In genomic region chr15:38174691-38175090, GRCh38 we compare ENCODE assay signal across 22 cellular contexts.
DNase-seq lines count a peak whose midpoint lies in the region; ATAC-seq and TF ChIP-seq lines count a peak whose summit lies in the region.
"Had no signal": no experiment of that assay in that cellular context is flagged by ENCODE, and none has a peak within 500 bp of the region (broad histone marks: within the 10 kb centered on the region; RNA-seq: fewer than 3 reads in every experiment).

No MANE protein-coding gene starts in this region.

- H3K27ac Mint-ChIP-seq in neural progenitor cell = no peak overlapping the region
- H3K27ac Mint-ChIP-seq: CD4-positive, alpha-beta T cell; H9; IgD-negative memory B cell had no signal

- TF ChIP-seq POLR2A in erythroblast (IDR thresholded peaks at IDR 0.05; ENCODE audit: low read length) = no peak

- no peaks in the 10 kb centered on the region for H3K27me3 ChIP-seq in neural progenitor cell
- H3K27me3 ChIP-seq: BLaER1 treated with 17β-estradiol and CSF1 and Interleukin-3, amounts not matched to agents 10 nM and 100 nM had no signal

- no peak overlapping the region for H2AFZ ChIP-seq in neural progenitor cell (replicated peaks)

- peak overlapping the region; percentile 19 for H3K27ac ChIP-seq in angular gyrus (ENCODE audit: low read depth, low read length)
- no peak overlapping the region for H3K27ac ChIP-seq in neural progenitor cell
- H3K27ac ChIP-seq: BLaER1 treated with 17β-estradiol and CSF1 and Interleukin-3, amounts not matched to agents 10 nM and 100 nM; HL-60; SK-N-MC had no signal

- DNase-seq in globus pallidus (ENCODE audit: low spot score) = peak; percentile 73
- no peak for DNase-seq in neural progenitor cell (ENCODE audit: low spot score)
- DNase-seq in superior temporal gyrus (ENCODE audit: extremely low spot score) = peak; percentile 60
- DNase-seq in erythroblast (lab: John Stamatoyannopoulos, UW) = no peak
- DNase-seq: CD4-positive, alpha-beta T cell; H9; Karpas-422; NCI-H1092; NCI-H1417 treated with DMSO at 0.1 percent for 48 hours; NCI-H1694 treated with DMSO at 0.1 percent for 48 hours; NCI-H2081 treated with DMSO at 0.1 percent for 48 hours; NCI-H446; NCI-H524 treated with DMSO at 0.1 percent for 48 hours; NCI-H774; SIG-M5 had no signal

- H3K4me1 Mint-ChIP-seq in neural progenitor cell = peaks cover 26% of the 10 kb centered on the region
- H3K4me1 Mint-ChIP-seq: IgD-negative memory B cell had no signal

- no peak overlapping the region for H3K4me3 ChIP-seq in neural progenitor cell
- H3K4me3 ChIP-seq: BLaER1 treated with 17β-estradiol and CSF1 and Interleukin-3, amounts not matched to agents 10 nM and 100 nM; SK-N-MC had no signal

- no peak for TF ChIP-seq CTCF in neural progenitor cell (IDR thresholded peaks at IDR 0.05)

- peak overlapping the region; percentile 16 for H3K4me2 ChIP-seq in neural progenitor cell
- H3K4me2 ChIP-seq: BLaER1 treated with 17β-estradiol and CSF1 and Interleukin-3, amounts not matched to agents 10 nM and 100 nM had no signal

- H3K4me3 Mint-ChIP-seq in neural progenitor cell = no peak overlapping the region
- H3K4me3 Mint-ChIP-seq: CD4-positive, alpha-beta T cell; H9; IgD-negative memory B cell had no signal

- no peak overlapping the region for H3K9ac ChIP-seq in neural progenitor cell
- H3K9ac ChIP-seq: BLaER1 treated with 17β-estradiol and CSF1 and Interleukin-3, amounts not matched to agents 10 nM and 100 nM had no signal

- no peaks in the 10 kb centered on the region for H4K20me1 ChIP-seq in neural progenitor cell (ENCODE audit: low read depth)
- H4K20me1 ChIP-seq: BLaER1 treated with 17β-estradiol and CSF1 and Interleukin-3, amounts not matched to agents 10 nM and 100 nM had no signal

- H3F3A ChIP-seq in neural progenitor cell (ENCODE audit: low read depth) = no peaks in the 10 kb centered on the region

- no peaks in the 10 kb centered on the region for H3K9me3 ChIP-seq in neural progenitor cell (ENCODE audit: low read depth)

- peaks cover 3% of the 10 kb centered on the region for H3K36me3 Mint-ChIP-seq in neural progenitor cell
- H3K36me3 Mint-ChIP-seq: IgD-negative memory B cell had no signal

- no peaks in the 10 kb centered on the region for H3K36me3 ChIP-seq in neural progenitor cell
- H3K36me3 ChIP-seq: BLaER1 treated with 17β-estradiol and CSF1 and Interleukin-3, amounts not matched to agents 10 nM and 100 nM had no signal

- H3K4me1 ChIP-seq in neural progenitor cell = peaks cover 14% of the 10 kb centered on the region

- no peak for ATAC-seq in GM21381 (IDR thresholded peaks at IDR 0.05; ENCODE audit: unreplicated experiment)
- no peak for ATAC-seq in HG02970 (IDR thresholded peaks at IDR 0.05; ENCODE audit: low FRiP score, unreplicated experiment)

- peaks cover 6% of the 10 kb centered on the region for H3K9me3 Mint-ChIP-seq in neural progenitor cell
- H3K9me3 Mint-ChIP-seq: CD4-positive, alpha-beta T cell; IgD-negative memory B cell had no signal

- H3K79me2 ChIP-seq in neural progenitor cell (ENCODE audit: low read depth) = no peaks in the 10 kb centered on the region

- peaks cover 5% of the 10 kb centered on the region for H3K27me3 Mint-ChIP-seq in neural progenitor cell (ENCODE audit: insufficient read depth, low read depth)

Comparison
In these comparisons a context has a peak if more than half of its experiments do, and no peak if none do; other contexts are left out.
1. DNase-seq: peak in globus pallidus (single experiment) and superior temporal gyrus (single experiment); none in neural progenitor cell (single experiment) and erythroblast (0 of 2).